In genomic region chr3:133038089-133038730, GRCh38 we compare ENCODE assay signal across 8 cellular contexts. TPM values are rescaled to one million over a fixed set of nuclear protein-coding genes. Genes with fewer than 3 reads are reported as not detected.
A peak's percentile ranks its signal among the peaks of the same experiment; 100 is the strongest.
DNase-seq lines count a peak whose midpoint lies in the region; ATAC-seq, FAIRE-seq and TF ChIP-seq lines count a peak whose summit lies in the region.

TMEM108 (plus strand) TSS chr3:133038391.

- peak within 1 kb of the TSS; percentile 95 for H2AFZ ChIP-seq in GM23338

- peaks cover 21% of the 10 kb centered on the region for H3K79me2 ChIP-seq in GM23338 (replicated peaks; ENCODE audit: insufficient read depth)

- H3K4me1 Mint-ChIP-seq in GM23338: peaks cover 46% of the 10 kb centered on the region

- peaks cover 14% of the 10 kb centered on the region for H3K27me3 Mint-ChIP-seq in GM23338 (ENCODE audit: insufficient read depth, low read depth, poor library complexity)

- H3K4me3 Mint-ChIP-seq in GM23338: peak within 1 kb of the TSS; percentile 75

- H3K4me1 ChIP-seq in A673 (ENCODE audit: insufficient read depth, low read length, poor library complexity, severe bottlenecking): peaks cover 3% of the 10 kb centered on the region
- H3K4me1 ChIP-seq in GM23338 (ENCODE audit: insufficient read depth): peaks cover 35% of the 10 kb centered on the region
- H3K4me1 ChIP-seq in right atrium auricular region: peaks cover 0 to 26% of the 10 kb centered on the region in 2 donors
- no peaks in the 10 kb centered on the region for H3K4me1 ChIP-seq in pancreas

- 2 to 3% methylated on average over 46 to 57 of the region's 57 CpGs for WGBS in pancreas, 2 donors

- POLR2A ChIA-PET in A673 (lab: Charles Lee; ENCODE audit: low non-redundant PET): no interaction called here

- BruUV-seq in A673 (replicated peaks; lab: Mats Ljungman, UMichigan): no TSS peak

- TF ChIP-seq CTCF in A673 (conservative IDR thresholded peaks at IDR 0.05; ENCODE audit: low read depth, low read length) (no peak), GM23338 (conservative IDR thresholded peaks at IDR 0.05; ENCODE audit: low read depth in 2 of 2) (no peak), right atrium auricular region (IDR thresholded peaks at IDR 0.05) (no peak), pancreas (IDR thresholded peaks at IDR 0.05) (no peak)

- peak; percentile 83 for ATAC-seq in GM23338
- ATAC-seq in pancreas: peak; percentile 86 to 93 (median 90)
- ATAC-seq in GM18873 (IDR thresholded peaks at IDR 0.05; ENCODE audit: low FRiP score, unreplicated experiment): no peak
- ATAC-seq in GM19023 (IDR thresholded peaks at IDR 0.05; ENCODE audit: unreplicated experiment): no peak

- H3K9me3 Mint-ChIP-seq in GM23338: peaks cover 4% of the 10 kb centered on the region; the same call in 2 of the 3 replicates

- H3K4me2 ChIP-seq in GM23338: peak within 1 kb of the TSS; percentile 96

- H3K9me3 ChIP-seq in A673 (ENCODE audit: low read depth, low read length, poor library complexity, severe bottlenecking) (no peaks in the 10 kb centered on the region), right atrium auricular region (no peaks in the 10 kb centered on the region), pancreas (no peaks in the 10 kb centered on the region)

- H3K27ac Mint-ChIP-seq in GM23338: peak within 1 kb of the TSS; percentile 93

- H4K20me1 ChIP-seq in GM23338 (replicated peaks; ENCODE audit: insufficient read depth): no peaks in the 10 kb centered on the region

- H3K27me3 ChIP-seq in A673 (replicated peaks; ENCODE audit: insufficient read depth, low read depth, low read length, poor library complexity) (peaks cover 78% of the 10 kb centered on the region), GM23338 (ENCODE audit: insufficient read depth) (peaks cover 21% of the 10 kb centered on the region), right atrium auricular region (no peaks in the 10 kb centered on the region), pancreas (peaks cover 0 to 4% (median 0%) of the 10 kb centered on the region in 4 donors)

- no peaks in the 10 kb centered on the region for H3K36me3 ChIP-seq in A673 (ENCODE audit: insufficient read depth, low read length, poor library complexity, severe bottlenecking)
- H3K36me3 ChIP-seq in GM23338 (ENCODE audit: insufficient read depth): no peaks in the 10 kb centered on the region
- no peaks in the 10 kb centered on the region for H3K36me3 ChIP-seq in right atrium auricular region
- H3K36me3 ChIP-seq in pancreas: no peaks in the 10 kb centered on the region

- CTCF ChIA-PET in A673 (lab: Charles Lee): no interaction called here

- no peak within 1 kb of the TSS for H3K27ac ChIP-seq in A673 (ENCODE audit: low read depth, low read length, poor library complexity, severe bottlenecking)
- no peak within 1 kb of the TSS for H3K27ac ChIP-seq in GM23338 (ENCODE audit: low read depth)
- H3K27ac ChIP-seq in right atrium auricular region: peak within 1 kb of the TSS; percentile 61 to 69
- no peak within 1 kb of the TSS for H3K27ac ChIP-seq in pancreas

- DNase-seq in A673 (ENCODE audit: low spot score): peak; percentile 47
- peak; percentile 98 for DNase-seq in GM23338 (ENCODE audit: low spot score)
- DNase-seq in NCI-H446 (lab: John Stamatoyannopoulos, UW): peak; percentile 91 to 99
- DNase-seq in amniotic epithelial cell (ENCODE audit: low read depth): peak; percentile 29
- DNase-seq in right atrium auricular region (ENCODE audit: low spot score): peak; percentile 85
- DNase-seq in pancreas: peak; percentile 73 to 91 (median 77)

- intact Hi-C loops in A673 (cut with micrococcal nuclease; ENCODE audit: unreplicated experiment): no loop called here
- intact Hi-C loops in pancreas (cut with DNase I): no loop called here

- no peaks in the 10 kb centered on the region for H3K9me2 ChIP-seq in GM23338 (ENCODE audit: insufficient read depth)

- peak within 1 kb of the TSS; percentile 33 for H3K4me3 ChIP-seq in A673 (ENCODE audit: low read depth, low read length, poor library complexity, severe bottlenecking)
- H3K4me3 ChIP-seq in GM23338: peak within 1 kb of the TSS; percentile 86
- H3K4me3 ChIP-seq in right atrium auricular region: peak within 1 kb of the TSS; percentile 59 to 77
- H3K4me3 ChIP-seq in pancreas: peak within 1 kb of the TSS; percentile 42 to 60 (median 54)

- 0 out of 3 replicates have a peak, but pooled peaks cover 3% of the 10 kb centered on the region for H3K36me3 Mint-ChIP-seq in GM23338 (ENCODE audit: low read depth)

- FAIRE-seq in pancreas (lab: Jason Lieb, UNC): no peak

- no peaks in the 10 kb centered on the region for H3F3A ChIP-seq in GM23338 (replicated peaks; ENCODE audit: low read depth)

TF ChIP-seq in GM23338, 12 proteins besides CTCF, POLR2A, EP300 and RAD21:
- no peak for TF ChIP-seq ZNF331 (CRISPR knock-in tag; IDR thresholded peaks at IDR 0.05; ENCODE audit: low read depth)
- TF ChIP-seq CREB1 (CRISPR knock-in tag; IDR thresholded peaks at IDR 0.05; ENCODE audit: low read depth): peak; percentile 13; the same call in 1 of the 2 replicates
- no peak for TF ChIP-seq STAT1 (IDR thresholded peaks at IDR 0.05; ENCODE audit: unreplicated experiment)
- TF ChIP-seq POLR2AphosphoS5 (IDR thresholded peaks at IDR 0.05; ENCODE audit: low read depth): peak; percentile 91
- no peak for TF ChIP-seq JUNB (IDR thresholded peaks at IDR 0.05; ENCODE audit: unreplicated experiment)

RNA-seq across cellular contexts. Expression of gene TMEM108, which starts in this region (rescaled TPM):
- total RNA-seq in A673 (2021) (0.30 TPM in 1 of 2 replicates, not detected in the other), right atrium auricular region (1 to 10 TPM; 5.1 to 5.3 TPM), pancreas (1 to 10 TPM in 1 of 6 donors, under 1 TPM in 5; 0.23 to 1.6 (median 0.52) TPM)
- 7.4 and 7.9 TPM in 2 replicates for total RNA-seq in GM23338 (2014; rRNA removed; shearing (Covaris generic))
- polyA plus RNA-seq in GM23338 (2016; fragmentation: Nextera tagmentation; extraction: Ambion mirVana) (13.2 and 15.3 TPM in 2 replicates), pancreas (1 to 10 TPM in 1 of 2 donors, under 1 TPM in 1; 0.27 to 2.1 TPM)

Comparison
In these comparisons a context has a peak if more than half of its experiments do, and no peak if none do; other contexts are left out.
1. Peak in DNase-seq and H3K4me3 ChIP-seq in A673; RNA of the gene not detected or under 1 TPM.
2. DNase-seq: peak in every context shown above with its lines; median percentile 98 in GM23338; 95 in NCI-H446; 85 in right atrium auricular region; 77 in pancreas; 47 in A673; 29 in amniotic epithelial cell.
3. H3K27ac ChIP-seq: peak in right atrium auricular region (2 of 2); none in A673 (single experiment), GM23338 (single experiment) and pancreas (0 of 4).
4. H3K4me3 ChIP-seq: peak in every context shown above with its lines; median percentile 86 in GM23338; 68 in right atrium auricular region; 54 in pancreas; 33 in A673.
5. ATAC-seq: peak in GM23338 (single experiment) and pancreas (4 of 4); none in GM18873 (single experiment) and GM19023 (single experiment).